In genomic region chr3:39124876-39125836, GRCh38 we compare ENCODE assay signal across 10 cellular contexts. TPM values are rescaled to one million over a fixed set of nuclear protein-coding genes. Genes with fewer than 3 reads are reported as not detected.
A peak's percentile ranks its signal among the peaks of the same experiment; 100 is the strongest.
DNase-seq lines count a peak whose midpoint lies in the region; ATAC-seq and TF ChIP-seq lines count a peak whose summit lies in the region.
"Had no signal": no experiment of that assay in that cellular context is flagged by ENCODE, and none has a peak within 500 bp of the region (broad histone marks: within the 10 kb centered on the region; RNA-seq: fewer than 3 reads in every experiment).

No MANE protein-coding gene starts in this region.

- WGBS in endodermal cell (ENCODE audit: insufficient coverage in 1 of 2, insufficient read length in 1 of 2), 2 experiments, result 63 to 85% methylated on average over 4 to 5 of the region's 5 CpGs

- no peaks in the 10 kb centered on the region for H3K9me3 ChIP-seq in endodermal cell (ENCODE audit: control insufficient read depth, low read length)

- H3K9ac ChIP-seq in endodermal cell (ENCODE audit: extremely low read depth, low read length, poor library complexity, severe bottlenecking), result no peak overlapping the region

- no peaks in the 10 kb centered on the region for H3K4me1 ChIP-seq in endodermal cell (ENCODE audit: control insufficient read depth, insufficient read depth, low read length)

- H3K36me3 Mint-ChIP-seq in endodermal cell (ENCODE audit: low read depth), result no peaks in the 10 kb centered on the region
- H3K36me3 Mint-ChIP-seq in activated naive CD4-positive, alpha-beta T cell treated with anti-CD3 and anti-CD28 coated beads, Interleukin-2, amount 50 U/mL, for 72 hours, result no peaks in the 10 kb centered on the region

- no peaks in the 10 kb centered on the region for H3K36me3 ChIP-seq in endodermal cell (ENCODE audit: control insufficient read depth, insufficient read depth, low read length)

- no peak overlapping the region for H3K4me3 Mint-ChIP-seq in endodermal cell

- no peaks in the 10 kb centered on the region for H3K9me3 Mint-ChIP-seq in endodermal cell
- H3K9me3 Mint-ChIP-seq in activated naive CD4-positive, alpha-beta T cell treated with anti-CD3 and anti-CD28 coated beads, Interleukin-2, amount 50 U/mL, for 72 hours, result no peaks in the 10 kb centered on the region

- no peak overlapping the region for H3K27ac Mint-ChIP-seq in endodermal cell
- H3K27ac Mint-ChIP-seq in activated naive CD4-positive, alpha-beta T cell treated with anti-CD3 and anti-CD28 coated beads, Interleukin-2, amount 50 U/mL, for 72 hours, result no peak overlapping the region

- DNase-seq in AG08396 (ENCODE audit: low spot score) (peak; percentile 45), endodermal cell (peak; percentile 77), mucosa of gallbladder (ENCODE audit: low spot score) (peak; percentile 49), C1 segment of cervical spinal cord (lab: John Stamatoyannopoulos, UW) (no peak), HK-2 (ENCODE audit: unreplicated experiment) (no peak)
- no peak for DNase-seq in activated naive CD4-positive, alpha-beta T cell treated with anti-CD3 and anti-CD28 coated beads, Interleukin-2, amount 50 U/mL, for 72 hours (ENCODE audit: low spot score in 2 of 2)
- DNase-seq: activated CD8-positive, alpha-beta memory T cell treated with anti-CD3 and anti-CD28 coated beads for 24 hours; NCI-H2081 treated with DMSO at 0.1 percent for 48 hours had no signal

- no peaks in the 10 kb centered on the region for H3K27me3 Mint-ChIP-seq in endodermal cell (ENCODE audit: insufficient read depth)

- TF ChIP-seq CTCF in LNCAP (IDR thresholded peaks at IDR 0.05) (peak; percentile 44; the same call in 1 of the 2 replicates), endodermal cell (conservative IDR thresholded peaks at IDR 0.05) (peak; percentile 72)

- no peaks in the 10 kb centered on the region for H3K27me3 ChIP-seq in endodermal cell (ENCODE audit: control insufficient read depth, insufficient read depth, low read length, poor library complexity, severe bottlenecking)

- H3K27ac ChIP-seq in endodermal cell (ENCODE audit: low read depth, low read length), result no peak overlapping the region

- no peak for ATAC-seq in activated naive CD4-positive, alpha-beta T cell treated with anti-CD3 and anti-CD28 coated beads, Interleukin-2, amount 50 U/mL, for 72 hours
- ATAC-seq in GM21576 (IDR thresholded peaks at IDR 0.05; ENCODE audit: unreplicated experiment), result no peak

- H3K4me1 Mint-ChIP-seq in endodermal cell, result peaks cover 2% of the 10 kb centered on the region

- H3K4me3 ChIP-seq in endodermal cell (ENCODE audit: low read length), result no peak overlapping the region

RNA-seq across cellular contexts. Expression of gene TTC21A, which starts 17.7 kb away (rescaled TPM):
- total RNA-seq in endodermal cell (1 to 10 TPM; 5.7 to 5.8 TPM), mucosa of gallbladder (13.4 TPM)
- polyA plus RNA-seq in endodermal cell (2013, experiment 1 of 2), result 8.1 TPM
- 7.0 TPM for polyA plus RNA-seq in endodermal cell (2013, experiment 2 of 2)
- 1 to 10 TPM; 1.6 to 2.5 TPM for total RNA-seq in activated naive CD4-positive, alpha-beta T cell treated with anti-CD3 and anti-CD28 coated beads, Interleukin-2, amount 50 U/mL, for 72 hours

RNA-seq across cellular contexts. Expression of gene GORASP1, which starts 17.7 kb away (rescaled TPM):
- total RNA-seq in endodermal cell (10 to 100 TPM; 47.4 to 48.9 TPM), mucosa of gallbladder (84.3 TPM)
- polyA plus RNA-seq in endodermal cell (2013, experiment 1 of 2), result 34.8 TPM
- 28.4 TPM for polyA plus RNA-seq in endodermal cell (2013, experiment 2 of 2)
- total RNA-seq in activated naive CD4-positive, alpha-beta T cell treated with anti-CD3 and anti-CD28 coated beads, Interleukin-2, amount 50 U/mL, for 72 hours, result 10 to 100 TPM; 19.0 to 22.7 TPM

RNA-seq across cellular contexts. Expression of gene CSRNP1, which starts 28.2 kb away (rescaled TPM):
- total RNA-seq in endodermal cell (10 to 100 TPM in 1 of 2 donors, 1 to 10 TPM in 1; 9.2 to 11.1 TPM), mucosa of gallbladder (21.7 TPM)
- polyA plus RNA-seq in endodermal cell (2013, experiment 1 of 2), result 7.5 TPM
- 8.0 TPM for polyA plus RNA-seq in endodermal cell (2013, experiment 2 of 2)
- 10 to 100 TPM; 72.9 to 87.1 TPM for total RNA-seq in activated naive CD4-positive, alpha-beta T cell treated with anti-CD3 and anti-CD28 coated beads, Interleukin-2, amount 50 U/mL, for 72 hours

Comparison
In these comparisons a context has a peak if more than half of its experiments do, and no peak if none do; other contexts are left out.
1. DNase-seq: peak in AG08396 (single experiment), endodermal cell (single experiment) and mucosa of gallbladder (single experiment); none in activated naive CD4-positive, alpha-beta T cell treated with anti-CD3 and anti-CD28 coated beads, Interleukin-2, amount 50 U/mL, for 72 hours (0 of 2), C1 segment of cervical spinal cord (0 of 14) and HK-2 (single experiment).